13 cellular contexts compared by ENCODE assay signal in genomic region chr6:100346828-100347227, GRCh38.
DNase-seq lines count a peak whose midpoint lies in the region; ATAC-seq, FAIRE-seq and TF ChIP-seq lines count a peak whose summit lies in the region.
"Had no signal": no experiment of that assay in that cellular context is flagged by ENCODE, and none has a peak within 500 bp of the region (broad histone marks: within the 10 kb centered on the region; RNA-seq: fewer than 3 reads in every experiment).

No MANE protein-coding gene starts in this region.

- in situ Hi-C loops in mammary epithelial cell (cut with MboI; ENCODE audit: low sequenced_read_pairs in 2 of 2): no loop called here

- no peak overlapping the region for H3K9ac ChIP-seq in mammary epithelial cell (ENCODE audit: insufficient read depth, low read length)

- dilution Hi-C loops in mammary epithelial cell (cut with HindIII; ENCODE audit: low sequenced_read_pairs): no loop called here

- peak; percentile 58 for FAIRE-seq in GM18507 (lab: Jason Lieb, UNC)

- TF ChIP-seq CTCF in mammary epithelial cell (conservative IDR thresholded peaks at IDR 0.05 in 1 of 2, IDR thresholded peaks at IDR 0.05 in 1 of 2; ENCODE audit: extremely low read depth in 1 of 2, insufficient read depth in 1 of 2, low read depth in 1 of 2, low read length in 2 of 2) (no peak), osteoblast (IDR thresholded peaks at IDR 0.05; ENCODE audit: extremely low read depth, low read depth, low read length) (no peak), GM20000 (IDR thresholded peaks at IDR 0.05; ENCODE audit: extremely low read depth, missing control alignments) (no peak)

- ATAC-seq in sciatic nerve (no peak), HG02840 (IDR thresholded peaks at IDR 0.05; ENCODE audit: low FRiP score, unreplicated experiment) (no peak)

- H3K4me1 ChIP-seq in mammary epithelial cell (ENCODE audit: insufficient read depth, low read length) (peaks cover 17% of the 10 kb centered on the region), osteoblast (ENCODE audit: insufficient read depth, low read length) (peaks cover 57% of the 10 kb centered on the region)
- H3K4me1 ChIP-seq: prostate gland had no signal

- H3K79me2 ChIP-seq in mammary epithelial cell (ENCODE audit: insufficient read depth, low read length) (no peaks in the 10 kb centered on the region), osteoblast (ENCODE audit: insufficient read depth, low read length) (no peaks in the 10 kb centered on the region)

- no peaks in the 10 kb centered on the region for H3K27me3 ChIP-seq in mammary epithelial cell (ENCODE audit: insufficient read depth, low read length)
- H3K27me3 ChIP-seq in osteoblast (ENCODE audit: insufficient read depth, low read length): no peaks in the 10 kb centered on the region

- H3K4me3 ChIP-seq in mammary epithelial cell (replicated peaks in 1 of 3; ENCODE audit: insufficient read depth in 1 of 3, low read depth in 2 of 3, low read length in 3 of 3) (peak overlapping the region in 1 of 3 experiments; percentile 9), osteoblast (ENCODE audit: insufficient read depth, low read length) (peak overlapping the region; percentile 45)
- H3K4me3 ChIP-seq: prostate gland had no signal

- H3K36me3 ChIP-seq in mammary epithelial cell (ENCODE audit: insufficient read depth, low read length) (no peaks in the 10 kb centered on the region), osteoblast (ENCODE audit: insufficient read depth, low read length) (no peaks in the 10 kb centered on the region)
- H3K36me3 ChIP-seq: prostate gland had no signal

- BruUV-seq in mammary epithelial cell (replicated peaks; lab: Mats Ljungman, UMichigan): no TSS peak

- no peaks in the 10 kb centered on the region for H4K20me1 ChIP-seq in mammary epithelial cell (ENCODE audit: insufficient read depth, low read length)
- H4K20me1 ChIP-seq in osteoblast (ENCODE audit: insufficient read depth, low read length): no peaks in the 10 kb centered on the region

- CTCF ChIA-PET in mammary epithelial cell (lab: Charles Lee; ENCODE audit: low non-redundant PET): no interaction called here

- H3K27ac ChIP-seq in mammary epithelial cell (ENCODE audit: insufficient read depth, low read depth, low read length): peak overlapping the region; percentile 32
- H3K27ac ChIP-seq in osteoblast (ENCODE audit: low read depth, low read length): peak overlapping the region; percentile 78
- H3K27ac ChIP-seq: prostate gland had no signal

- 3% methylated on average over 2 of the region's 2 CpGs for WGBS in mammary epithelial cell (ENCODE audit: low coverage, missing lambda C conversion rate)

- H2AFZ ChIP-seq in mammary epithelial cell (ENCODE audit: low read depth, low read length): peak overlapping the region; percentile 60
- no peak overlapping the region for H2AFZ ChIP-seq in osteoblast (ENCODE audit: low read length)

- DNase-seq in GM18507 (ENCODE audit: extremely low spot score, insufficient read length, low read depth) (no peak), M059J (ENCODE audit: low read depth) (peak; percentile 82), mammary epithelial cell (peak; percentile 48), osteoblast (ENCODE audit: insufficient read length, low spot score, missing footprints) (peak; percentile 71), sciatic nerve (ENCODE audit: low spot score) (no peak), GM20000 (ENCODE audit: low spot score) (no peak)
- no peak for DNase-seq in stimulated activated CD4-positive, alpha-beta T cell treated with anti-CD3 and anti-CD28 coated beads, Interleukin-2, amount 100 ng/mL, for 24 hours
- DNase-seq: central memory CD4-positive, alpha-beta T cell; DMS 273 treated with DMSO at 0.1 percent for 48 hours; glutamatergic neuron; NCI-H1436 had no signal

- H3K9me3 ChIP-seq in mammary epithelial cell (replicated peaks; ENCODE audit: insufficient read depth, low read length) (no peaks in the 10 kb centered on the region), osteoblast (ENCODE audit: low read depth, low read length) (no peaks in the 10 kb centered on the region)
- H3K9me3 ChIP-seq: prostate gland had no signal

- peak overlapping the region; percentile 64 for H3K4me2 ChIP-seq in mammary epithelial cell (ENCODE audit: insufficient read depth, low read depth, low read length)
- peak overlapping the region; percentile 73 for H3K4me2 ChIP-seq in osteoblast (ENCODE audit: insufficient read depth, low read length)

- intact Hi-C loops in mammary epithelial cell (cut with micrococcal nuclease): loop anchor here (5.0 kb wide), 1 partner anchor 115 kb away; the partner anchor contains the start of gene SIM1
- intact Hi-C loops in sciatic nerve (cut with DNase I): no loop called here

Comparison
In these comparisons a context has a peak if more than half of its experiments do, and no peak if none do; other contexts are left out.
1. DNase-seq: peak in M059J (single experiment), mammary epithelial cell (single experiment) and osteoblast (single experiment); none in GM18507 (single experiment), sciatic nerve (single experiment), stimulated activated CD4-positive, alpha-beta T cell treated with anti-CD3 and anti-CD28 coated beads, Interleukin-2, amount 100 ng/mL, for 24 hours (0 of 2) and GM20000 (single experiment).